16 cellular contexts compared by ENCODE assay signal in genomic region chr7:117045927-117046710, GRCh38.
"Had no signal": no experiment of that assay in that cellular context is flagged by ENCODE, and none has a peak within 500 bp of the region (broad histone marks: within the 10 kb centered on the region; RNA-seq: fewer than 3 reads in every experiment).

No MANE protein-coding gene starts in this region.

- DNase-seq: activated CD4-positive, alpha-beta T cell treated with anti-CD3 and anti-CD28 coated beads for 1 hour; activated CD4-positive, alpha-beta T cell treated with anti-CD3 and anti-CD28 coated beads, Interleukin-2, amount 50 U/mL, for 1 hour; activated CD8-positive, alpha-beta T cell treated with anti-CD3 and anti-CD28 coated beads, Interleukin-2, amount 10 ng/mL, durations not matched to agents 7 days and 5 days; activated gamma-delta T cell treated with Interleukin-2 at 50 U/mL for 16 hours; body of pancreas; effector CD4-positive, alpha-beta T cell; foreskin fibroblast; heart right ventricle; natural killer cell; pancreas; right cardiac atrium; stimulated activated CD4-positive, alpha-beta T cell treated with anti-CD3 and anti-CD28 coated beads, Interleukin-12 subunit alpha, Interleukin-12 subunit beta, amount 100 ng/mL, for 4 hours had no signal

- H3K4me3 ChIP-seq: body of pancreas, cardiac muscle cell, heart right ventricle, pancreas, tibial nerve had no signal

- H3K36me3 ChIP-seq: cardiac muscle cell, heart right ventricle, pancreas, tibial nerve had no signal

- H3K27ac ChIP-seq: body of pancreas, cardiac muscle cell, heart right ventricle, pancreas, tibial nerve had no signal

- ATAC-seq: activated CD8-positive, alpha-beta T cell treated with anti-CD3 and anti-CD28 coated beads, Interleukin-2, amount 10 ng/mL, durations not matched to agents 7 days and 5 days; body of pancreas; natural killer cell had no signal

- FAIRE-seq: endometrium, keratinocyte, pancreas had no signal

- H3K27me3 ChIP-seq: body of pancreas, cardiac muscle cell, heart right ventricle, pancreas, tibial nerve had no signal

- H3K9me3 ChIP-seq: body of pancreas, pancreas, tibial nerve had no signal
